8 cellular contexts compared by ENCODE assay signal in genomic region chr20:58692579-58693225, GRCh38. TPM values are rescaled to one million over a fixed set of nuclear protein-coding genes. Genes with fewer than 3 reads are reported as not detected.
DNase-seq lines count a peak whose midpoint lies in the region; ATAC-seq and TF ChIP-seq lines count a peak whose summit lies in the region.

A gene with protein sequence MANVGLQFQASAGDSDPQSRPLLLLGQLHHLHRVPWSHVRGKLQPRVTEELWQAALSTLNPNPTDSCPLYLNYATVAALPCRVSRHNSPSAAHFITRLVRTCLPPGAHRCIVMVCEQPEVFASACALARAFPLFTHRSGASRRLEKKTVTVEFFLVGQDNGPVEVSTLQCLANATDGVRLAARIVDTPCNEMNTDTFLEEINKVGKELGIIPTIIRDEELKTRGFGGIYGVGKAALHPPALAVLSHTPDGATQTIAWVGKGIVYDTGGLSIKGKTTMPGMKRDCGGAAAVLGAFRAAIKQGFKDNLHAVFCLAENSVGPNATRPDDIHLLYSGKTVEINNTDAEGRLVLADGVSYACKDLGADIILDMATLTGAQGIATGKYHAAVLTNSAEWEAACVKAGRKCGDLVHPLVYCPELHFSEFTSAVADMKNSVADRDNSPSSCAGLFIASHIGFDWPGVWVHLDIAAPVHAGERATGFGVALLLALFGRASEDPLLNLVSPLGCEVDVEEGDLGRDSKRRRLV (plus strand): TSS chr20:58692800. CDS start chr20:58692901, 101 bp downstream.

- CTCF ChIA-PET in A673 (lab: Charles Lee) = interaction anchor here (0.5 kb wide), 1 partner anchor 190 kb away, joined by 3 read pairs; no protein-coding TSS in a partner anchor

- H3K27ac ChIP-seq in A673 (ENCODE audit: low read depth, low read length, poor library complexity, severe bottlenecking) = peak within 1 kb of the TSS; percentile 59
- H3K27ac ChIP-seq in Peyer's patch = peak within 1 kb of the TSS; percentile 67 to 91 (median 82)
- H3K27ac ChIP-seq in ovary = peak within 1 kb of the TSS; percentile 88 to 93
- H3K27ac ChIP-seq in tibial nerve = peak within 1 kb of the TSS; percentile 87 to 98 (median 92)

- H3K27me3 ChIP-seq in A673 (replicated peaks; ENCODE audit: insufficient read depth, low read depth, low read length, poor library complexity) (no peaks in the 10 kb centered on the region), Peyer's patch (no peaks in the 10 kb centered on the region), ovary (no peaks in the 10 kb centered on the region), tibial nerve (no peaks in the 10 kb centered on the region)

- WGBS in ovary, 3 donors = 0 to 2% (median 2%) methylated on average over 22 to 93 of the region's 93 CpGs
- 0 to 1% methylated on average over 31 to 46 of the region's 93 CpGs for WGBS in tibial nerve, 2 donors

- TF ChIP-seq POLR2A in Peyer's patch (IDR thresholded peaks at IDR 0.05) (peak in 1 of 2 donors; percentile 9), ovary (IDR thresholded peaks at IDR 0.05) (no peak), tibial nerve (IDR thresholded peaks at IDR 0.05) (peak in 1 of 2 donors; percentile 26)

- TF ChIP-seq CTCF in A673 (conservative IDR thresholded peaks at IDR 0.05; ENCODE audit: low read depth, low read length) (no peak), Peyer's patch (IDR thresholded peaks at IDR 0.05) (peak in 3 of 6 experiments; percentile 42 to 69 (median 52)), ovary (IDR thresholded peaks at IDR 0.05) (no peak), tibial nerve (IDR thresholded peaks at IDR 0.05) (peak in 4 of 5 experiments; percentile 21 to 74 (median 64))

- H3K4me3 ChIP-seq in A673 (ENCODE audit: low read depth, low read length, poor library complexity, severe bottlenecking) (peak within 1 kb of the TSS; percentile 43), Peyer's patch (peak within 1 kb of the TSS; percentile 38 to 81 (median 60)), ovary (peak within 1 kb of the TSS; percentile 49), tibial nerve (peak within 1 kb of the TSS; percentile 41 to 71 (median 46))

- intact Hi-C loops in A673 (cut with micrococcal nuclease; ENCODE audit: unreplicated experiment) (no loop called here), ovary (cut with DNase I) (loop anchor here in 1 of 4 donors (5.0 kb wide), 1 partner anchor 40 kb away; the partner anchor contains the start of gene STX16)

- POLR2A ChIA-PET in A673 (lab: Charles Lee; ENCODE audit: low non-redundant PET) = no interaction called here

- H3K9me3 ChIP-seq in A673 (ENCODE audit: low read depth, low read length, poor library complexity, severe bottlenecking) (no peaks in the 10 kb centered on the region), Peyer's patch (no peaks in the 10 kb centered on the region), ovary (no peaks in the 10 kb centered on the region), tibial nerve (no peaks in the 10 kb centered on the region)

- TF ChIP-seq EP300 in ovary (IDR thresholded peaks at IDR 0.05) (no peak), tibial nerve (IDR thresholded peaks at IDR 0.05) (no peak)

- ATAC-seq in GM18907 (IDR thresholded peaks at IDR 0.05; ENCODE audit: unreplicated experiment) (peak; percentile 93), HG03159 (IDR thresholded peaks at IDR 0.05; ENCODE audit: unreplicated experiment) (peak; percentile 86)

- no peaks in the 10 kb centered on the region for H3K36me3 ChIP-seq in A673 (ENCODE audit: insufficient read depth, low read length, poor library complexity, severe bottlenecking)
- peaks cover 0 to 26% (median 0%) of the 10 kb centered on the region in 3 donors for H3K36me3 ChIP-seq in Peyer's patch
- no peaks in the 10 kb centered on the region for H3K36me3 ChIP-seq in ovary
- H3K36me3 ChIP-seq in tibial nerve = peaks cover 0 to 27% (median 2%) of the 10 kb centered on the region in 3 donors

- no TSS peak for BruUV-seq in A673 (replicated peaks; lab: Mats Ljungman, UMichigan)

- peak; percentile 71 for DNase-seq in A673 (ENCODE audit: low spot score)
- DNase-seq in Peyer's patch = peak; percentile 49 to 83 (median 82)
- peak; percentile 45 for DNase-seq in activated gamma-delta T cell treated with Interleukin-2 at 50 U/mL for 16 hours
- peak; percentile 52 for DNase-seq in foreskin melanocyte
- DNase-seq in ovary = peak; percentile 61 to 79 (median 72)
- peak in 1 of 2 donors; percentile 37 for DNase-seq in tibial nerve (ENCODE audit: low spot score in 2 of 2)

- no peaks in the 10 kb centered on the region for H3K4me1 ChIP-seq in A673 (ENCODE audit: insufficient read depth, low read length, poor library complexity, severe bottlenecking)
- peaks cover 3 to 12% (median 5%) of the 10 kb centered on the region in 4 donors for H3K4me1 ChIP-seq in Peyer's patch
- H3K4me1 ChIP-seq in ovary (ENCODE audit: insufficient read depth) = peaks cover 19% of the 10 kb centered on the region
- peaks cover 6 to 47% (median 21%) of the 10 kb centered on the region in 4 donors for H3K4me1 ChIP-seq in tibial nerve

RNA-seq across cellular contexts. Expression of the gene that starts here (rescaled TPM):
- total RNA-seq in A673 (2021) (15.8 and 19.9 TPM in 2 replicates), Peyer's patch (10 to 100 TPM; 36.3 to 80.4 (median 63.0) TPM), ovary (10 to 100 TPM; 17.8 to 41.0 (median 33.9) TPM), tibial nerve (100 to 1,000 TPM in 1 of 4 donors, 10 to 100 TPM in 3; 57.6 to 123 (median 73.0) TPM)
- 10 to 100 TPM in 1 of 2 donors, 1 to 10 TPM in 1; 6.2 to 38.5 TPM for polyA plus RNA-seq in ovary

Comparison
In these comparisons a context has a peak if more than half of its experiments do, and no peak if none do; other contexts are left out.
1. CTCF ChIP-seq: peak in tibial nerve (4 of 5); none in A673 (single experiment) and ovary (0 of 3).
2. Peak in every context shown above with its lines, with median percentiles within 50 percentile points of each other: H3K27ac ChIP-seq and H3K4me3 ChIP-seq.